ENCODE assay signal across 8 cellular contexts in the genomic region with DNA sequence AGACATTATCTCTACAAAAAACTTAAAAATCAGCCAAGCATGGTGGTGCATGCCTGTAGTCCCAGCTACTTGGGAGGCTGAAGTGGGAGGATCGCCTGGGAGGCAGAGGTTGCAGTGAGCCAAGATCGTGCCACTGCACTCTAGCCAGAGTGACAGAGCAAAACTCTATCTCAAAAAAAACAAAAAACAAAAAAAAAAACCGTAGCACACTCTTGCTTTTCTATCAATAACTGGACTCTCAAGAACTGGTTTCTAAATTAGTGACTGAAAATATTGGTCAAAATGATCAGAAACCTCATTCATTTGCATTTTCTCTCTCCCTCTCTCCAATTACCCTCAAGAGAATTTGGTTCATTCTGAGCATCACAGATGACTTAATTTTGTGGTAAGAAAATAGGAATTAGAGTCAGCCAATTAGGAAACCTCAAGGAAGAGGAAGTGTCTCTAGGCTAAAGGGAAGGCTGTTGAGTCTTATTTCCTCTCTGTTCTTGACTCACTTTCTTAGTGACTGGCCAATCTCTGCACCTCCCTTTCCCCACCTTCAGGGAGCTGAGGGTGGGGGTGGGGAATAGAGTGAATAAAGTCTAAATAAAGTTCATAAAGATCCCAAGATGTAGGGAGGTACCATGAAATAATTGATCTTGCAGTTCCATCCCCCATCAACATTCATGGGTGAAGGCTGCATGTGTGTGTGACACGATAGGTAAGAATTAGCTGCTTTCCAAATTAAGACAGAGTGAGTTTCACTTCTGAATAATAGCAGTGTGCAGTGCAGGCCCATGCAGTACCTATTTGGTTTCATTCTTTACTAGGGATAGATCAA. TPM values are rescaled to one million over a fixed set of nuclear protein-coding genes. Genes with fewer than 3 reads are reported as not detected.
DNase-seq lines count a peak whose midpoint lies in the region; ATAC-seq lines count a peak whose summit lies in the region.

No MANE protein-coding gene starts in this region.

- peak overlapping the region; percentile 85 for H3K27ac Mint-ChIP-seq in activated CD4-positive, alpha-beta T cell treated with anti-CD3 and anti-CD28 coated beads, Interleukin-2, amount 10 ng/mL, durations not matched to agents 7 days and 5 days
- peak overlapping the region; percentile 99 to 100 for H3K27ac Mint-ChIP-seq in natural killer cell treated with Interleukin-12 subunit alpha and Interleukin-12 subunit beta and Interleukin-15 and Interleukin-18, amount 100 ng/mL, for 72 hours

- ATAC-seq in GM19468 (IDR thresholded peaks at IDR 0.05; ENCODE audit: extremely low read depth, unreplicated experiment) (peak; percentile 64), HG03460 (IDR thresholded peaks at IDR 0.05; ENCODE audit: unreplicated experiment) (peak; percentile 66)
- peak; percentile 68 to 72 for ATAC-seq in natural killer cell treated with Interleukin-12 subunit alpha and Interleukin-12 subunit beta and Interleukin-15 and Interleukin-18, amount 100 ng/mL, for 72 hours

- peak overlapping the region; percentile 27 for H3K4me3 Mint-ChIP-seq in activated CD4-positive, alpha-beta T cell treated with anti-CD3 and anti-CD28 coated beads, Interleukin-2, amount 10 ng/mL, durations not matched to agents 7 days and 5 days
- H3K4me3 Mint-ChIP-seq in natural killer cell treated with Interleukin-12 subunit alpha and Interleukin-12 subunit beta and Interleukin-15 and Interleukin-18, amount 100 ng/mL, for 72 hours: peak overlapping the region; percentile 84

- H3K4me1 Mint-ChIP-seq in activated CD4-positive, alpha-beta T cell treated with anti-CD3 and anti-CD28 coated beads, Interleukin-2, amount 10 ng/mL, durations not matched to agents 7 days and 5 days: peaks cover 46% of the 10 kb centered on the region
- H3K4me1 Mint-ChIP-seq in natural killer cell treated with Interleukin-12 subunit alpha and Interleukin-12 subunit beta and Interleukin-15 and Interleukin-18, amount 100 ng/mL, for 72 hours (ENCODE audit: low read depth in 2 of 2): peaks cover 63 to 68% of the 10 kb centered on the region in 2 donors

- POLR2A ChIA-PET in activated CD4-positive, alpha-beta T cell treated with anti-CD3 and anti-CD28 coated beads, Interleukin-2, amount 10 ng/mL, durations not matched to agents 7 days and 5 days (lab: Charles Lee): no interaction called here

- CTCF ChIA-PET in activated CD4-positive, alpha-beta T cell treated with anti-CD3 and anti-CD28 coated beads, Interleukin-2, amount 10 ng/mL, durations not matched to agents 7 days and 5 days (lab: Charles Lee): interaction anchor here (1.0 to 1.4 kb wide), 3 partner anchors 11 to 117 kb away, joined by 3 read pairs; no protein-coding TSS in a partner anchor

- H3K36me3 Mint-ChIP-seq in activated CD4-positive, alpha-beta T cell treated with anti-CD3 and anti-CD28 coated beads, Interleukin-2, amount 10 ng/mL, durations not matched to agents 7 days and 5 days (ENCODE audit: low read depth): peaks cover 28% of the 10 kb centered on the region
- H3K36me3 Mint-ChIP-seq in natural killer cell treated with Interleukin-12 subunit alpha and Interleukin-12 subunit beta and Interleukin-15 and Interleukin-18, amount 100 ng/mL, for 72 hours: peaks cover 11% of the 10 kb centered on the region

- H3K9me3 Mint-ChIP-seq in activated CD4-positive, alpha-beta T cell treated with anti-CD3 and anti-CD28 coated beads, Interleukin-2, amount 10 ng/mL, durations not matched to agents 7 days and 5 days: no peaks in the 10 kb centered on the region
- H3K9me3 Mint-ChIP-seq in natural killer cell treated with Interleukin-12 subunit alpha and Interleukin-12 subunit beta and Interleukin-15 and Interleukin-18, amount 100 ng/mL, for 72 hours: peaks cover 5% of the 10 kb centered on the region

- DNase-seq in GDM1 (lab: John Stamatoyannopoulos, UW): peak; percentile 73
- DNase-seq in activated CD4-positive, alpha-beta T cell treated with anti-CD3 and anti-CD28 coated beads, Interleukin-2, amount 10 ng/mL, durations not matched to agents 7 days and 5 days: peak; percentile 26
- peak; percentile 74 for DNase-seq in natural killer cell treated with Interleukin-12 subunit alpha and Interleukin-12 subunit beta and Interleukin-15 and Interleukin-18, amount 100 ng/mL, for 72 hours (ENCODE audit: low spot score)
- DNase-seq in iPS-NIHi11 (ENCODE audit: low spot score): no peak
- no peak for DNase-seq in stimulated activated naive CD4-positive, alpha-beta T cell treated with Interleukin-2 at 50 U/mL for 16 hours (lab: John Stamatoyannopoulos, UW)
- no peak for DNase-seq in HUDEP-2 (lab: John Stamatoyannopoulos, UW; ENCODE audit: unreplicated experiment in 76 of 76)

- no peaks in the 10 kb centered on the region for H3K27me3 Mint-ChIP-seq in activated CD4-positive, alpha-beta T cell treated with anti-CD3 and anti-CD28 coated beads, Interleukin-2, amount 10 ng/mL, durations not matched to agents 7 days and 5 days
- H3K27me3 Mint-ChIP-seq in natural killer cell treated with Interleukin-12 subunit alpha and Interleukin-12 subunit beta and Interleukin-15 and Interleukin-18, amount 100 ng/mL, for 72 hours: no peaks in the 10 kb centered on the region

RNA-seq across cellular contexts. Expression of a gene that starts 6.8 kb away (rescaled TPM):
- total RNA-seq in activated CD4-positive, alpha-beta T cell treated with anti-CD3 and anti-CD28 coated beads, Interleukin-2, amount 10 ng/mL, durations not matched to agents 7 days and 5 days: 100 to 1,000 TPM; 231 to 248 TPM
- total RNA-seq in natural killer cell treated with Interleukin-12 subunit alpha and Interleukin-12 subunit beta and Interleukin-15 and Interleukin-18, amount 100 ng/mL, for 72 hours: 100 to 1,000 TPM; 464 to 704 TPM

Comparison
In these comparisons a context has a peak if more than half of its experiments do, and no peak if none do; other contexts are left out.
1. DNase-seq: peak in GDM1 (single experiment), activated CD4-positive, alpha-beta T cell treated with anti-CD3 and anti-CD28 coated beads, Interleukin-2, amount 10 ng/mL, durations not matched to agents 7 days and 5 days (single experiment) and natural killer cell treated with Interleukin-12 subunit alpha and Interleukin-12 subunit beta and Interleukin-15 and Interleukin-18, amount 100 ng/mL, for 72 hours (single experiment); none in iPS-NIHi11 (single experiment), stimulated activated naive CD4-positive, alpha-beta T cell treated with Interleukin-2 at 50 U/mL for 16 hours (single experiment) and HUDEP-2 (0 of 76).
2. Peak in every context shown above with its lines, with median percentiles within 50 percentile points of each other: ATAC-seq.